ENCODE assay signal across 2 cellular contexts in genomic region chr17:38825762-38826247, GRCh38.
TF ChIP-seq lines count a peak whose summit lies in the region.

No MANE protein-coding gene starts in this region.

TF ChIP-seq in GM23338, 12 proteins besides CTCF, POLR2A, EP300 and RAD21 (continued from another document):
- no peak for TF ChIP-seq REST (IDR thresholded peaks at IDR 0.05; ENCODE audit: unreplicated experiment)
- no peak for TF ChIP-seq NANOG (IDR thresholded peaks at IDR 0.05; ENCODE audit: borderline replicate concordance)

TF ChIP-seq in WTC11, 78 proteins besides CTCF, POLR2A, EP300 and RAD21 (continued from another document):
- no peak for TF ChIP-seq IRF1 (CRISPR knock-in tag; IDR thresholded peaks at IDR 0.05)
- TF ChIP-seq GABPB1 (CRISPR knock-in tag; IDR thresholded peaks at IDR 0.05), result no peak
- TF ChIP-seq NR2C2 (CRISPR knock-in tag; IDR thresholded peaks at IDR 0.05), result no peak
- TF ChIP-seq ZNF671 (CRISPR knock-in tag; IDR thresholded peaks at IDR 0.05), result no peak
- no peak for TF ChIP-seq FOXP4 (CRISPR knock-in tag; IDR thresholded peaks at IDR 0.05)
- TF ChIP-seq PRDM15 (CRISPR knock-in tag; IDR thresholded peaks at IDR 0.05), result no peak
- TF ChIP-seq ZNF317 (CRISPR knock-in tag; IDR thresholded peaks at IDR 0.05; ENCODE audit: borderline replicate concordance, low read depth), result no peak
- TF ChIP-seq AFF4 (CRISPR knock-in tag; IDR thresholded peaks at IDR 0.05; ENCODE audit: borderline replicate concordance), result no peak
- TF ChIP-seq MAX (CRISPR knock-in tag; IDR thresholded peaks at IDR 0.05), result no peak
TF ChIP-seq in WTC11: peak in this region for 0.
